Comparison of ENCODE assay signal across 20 cellular contexts in genomic region chr9:14292181-14292773, GRCh38. TPM values are rescaled to one million over a fixed set of nuclear protein-coding genes. Genes with fewer than 3 reads are reported as not detected.
DNase-seq lines count a peak whose midpoint lies in the region; ATAC-seq, FAIRE-seq and TF ChIP-seq lines count a peak whose summit lies in the region.
"Had no signal": no experiment of that assay in that cellular context is flagged by ENCODE, and none has a peak within 500 bp of the region (broad histone marks: within the 10 kb centered on the region; RNA-seq: fewer than 3 reads in every experiment).

No MANE protein-coding gene starts in this region.

- peaks cover 53% of the 10 kb centered on the region for H3K4me1 Mint-ChIP-seq in nephron
- H3K4me1 Mint-ChIP-seq in naive thymus-derived CD4-positive, alpha-beta T cell = no peaks in the 10 kb centered on the region

- WGBS in body of pancreas, 2 donors = 14 to 42% methylated on average over 3 of the region's 3 CpGs

- H3K4me2 ChIP-seq in keratinocyte (ENCODE audit: control insufficient read depth, extremely low read depth, insufficient read depth, low read depth, low read length) = no peak overlapping the region
- H3K4me2 ChIP-seq: A549 had no signal

- ATAC-seq in body of pancreas = no peak
- no peak for ATAC-seq in naive thymus-derived CD4-positive, alpha-beta T cell
- ATAC-seq: A549; CD8-positive, alpha-beta T cell had no signal

- H3K4me3 Mint-ChIP-seq in nephron = no peak overlapping the region
- no peak overlapping the region for H3K4me3 Mint-ChIP-seq in naive thymus-derived CD4-positive, alpha-beta T cell
- H3K4me3 Mint-ChIP-seq: CD8-positive, alpha-beta T cell; HFFc6 had no signal

- POLR2A ChIA-PET in naive thymus-derived CD4-positive, alpha-beta T cell (lab: Charles Lee) = no interaction called here

- H3K36me3 ChIP-seq in body of pancreas (replicated peaks in 1 of 2; ENCODE audit: insufficient read depth in 1 of 2, low read depth in 2 of 2) = no peaks in the 10 kb centered on the region
- H3K36me3 ChIP-seq in keratinocyte (ENCODE audit: control insufficient read depth in 2 of 2, extremely low read depth in 1 of 2, insufficient read depth in 2 of 2, low read length in 2 of 2) = no peaks in the 10 kb centered on the region
- H3K36me3 ChIP-seq in tibial artery = no peaks in the 10 kb centered on the region
- no peaks in the 10 kb centered on the region for H3K36me3 ChIP-seq in naive thymus-derived CD4-positive, alpha-beta T cell (ENCODE audit: control insufficient read depth in 2 of 3, insufficient read depth in 3 of 3, low read length in 3 of 3)
- H3K36me3 ChIP-seq in MG63 = peaks cover 43% of the 10 kb centered on the region

- no peak overlapping the region for H3K9ac ChIP-seq in keratinocyte (ENCODE audit: control insufficient read depth, extremely low read depth, insufficient read depth, low read length)

- CTCF ChIA-PET in naive thymus-derived CD4-positive, alpha-beta T cell (lab: Charles Lee) = no interaction called here

- no peaks in the 10 kb centered on the region for H3K9me3 Mint-ChIP-seq in nephron
- H3K9me3 Mint-ChIP-seq in naive thymus-derived CD4-positive, alpha-beta T cell = peaks cover 0 to 5% (median 0%) of the 10 kb centered on the region in 11 donors
- H3K9me3 Mint-ChIP-seq: CD8-positive, alpha-beta T cell; HFFc6 had no signal

- no peaks in the 10 kb centered on the region for H4K20me1 ChIP-seq in keratinocyte (ENCODE audit: control insufficient read depth, extremely low read depth, insufficient read depth, low read length)

- peak; percentile 26 for FAIRE-seq in keratinocyte (lab: Jason Lieb, UNC)
- FAIRE-seq: D721Med, G401.6, GM12891 had no signal

- H2AFZ ChIP-seq in keratinocyte (ENCODE audit: control insufficient read depth, low read length) = no peak overlapping the region

- no peak for TF ChIP-seq POLR2A in body of pancreas (IDR thresholded peaks at IDR 0.05)

- peak overlapping the region in 3 of 4 donors; percentile 18 to 87 (median 37) for H3K27ac ChIP-seq in body of pancreas
- H3K27ac ChIP-seq in keratinocyte (ENCODE audit: control insufficient read depth, insufficient read depth, low read length) = no peak overlapping the region
- H3K27ac ChIP-seq in tibial artery = peak overlapping the region; percentile 10 to 16
- no peak overlapping the region for H3K27ac ChIP-seq in naive thymus-derived CD4-positive, alpha-beta T cell (ENCODE audit: low read depth, low read length)
- H3K27ac ChIP-seq: A549, C4-2B had no signal

- intact Hi-C loops in body of pancreas (cut with DNase I) (no loop called here), tibial artery (cut with DNase I; ENCODE audit: low total_unique reads) (no loop called here)
- intact Hi-C loops in naive thymus-derived CD4-positive, alpha-beta T cell (cut with micrococcal nuclease) = no loop called here

- peaks cover 68% of the 10 kb centered on the region for H3K4me1 ChIP-seq in body of pancreas
- H3K4me1 ChIP-seq in keratinocyte (ENCODE audit: control insufficient read depth, extremely low read depth, insufficient read depth, low read length) = peaks cover 10% of the 10 kb centered on the region
- peaks cover 0 to 75% (median 23%) of the 10 kb centered on the region in 4 donors for H3K4me1 ChIP-seq in tibial artery
- H3K4me1 ChIP-seq in naive thymus-derived CD4-positive, alpha-beta T cell (ENCODE audit: control insufficient read depth in 2 of 2, insufficient read depth in 2 of 2, low read length in 2 of 2) = no peaks in the 10 kb centered on the region

- H3K4me3 ChIP-seq in body of pancreas (no peak overlapping the region), keratinocyte (ENCODE audit: control insufficient read depth in 2 of 3, extremely low read depth in 1 of 3, insufficient read depth in 2 of 3, low read depth in 1 of 3, low read length in 3 of 3) (no peak overlapping the region), tibial artery (no peak overlapping the region), MG63 (no peak overlapping the region)
- no peak overlapping the region for H3K4me3 ChIP-seq in naive thymus-derived CD4-positive, alpha-beta T cell (ENCODE audit: low read length)
- H3K4me3 ChIP-seq: A549 had no signal

- H3K9me3 ChIP-seq in body of pancreas = no peaks in the 10 kb centered on the region
- H3K9me3 ChIP-seq in keratinocyte (ENCODE audit: control insufficient read depth, low read depth, low read length) = no peaks in the 10 kb centered on the region
- H3K9me3 ChIP-seq in tibial artery = no peaks in the 10 kb centered on the region
- no peaks in the 10 kb centered on the region for H3K9me3 ChIP-seq in naive thymus-derived CD4-positive, alpha-beta T cell (ENCODE audit: control insufficient read depth in 2 of 3, low read length in 3 of 3)
- H3K9me3 ChIP-seq in MG63 = no peaks in the 10 kb centered on the region
- H3K9me3 ChIP-seq: A549, BE2C had no signal

- H3K36me3 Mint-ChIP-seq in nephron (ENCODE audit: low read depth) = peaks cover 37% of the 10 kb centered on the region
- H3K36me3 Mint-ChIP-seq in naive thymus-derived CD4-positive, alpha-beta T cell = no peaks in the 10 kb centered on the region
- H3K36me3 Mint-ChIP-seq: CD8-positive, alpha-beta T cell had no signal

- H3K27me3 ChIP-seq in body of pancreas (no peaks in the 10 kb centered on the region), keratinocyte (ENCODE audit: control insufficient read depth, extremely low read depth, insufficient read depth, low read length) (no peaks in the 10 kb centered on the region), tibial artery (no peaks in the 10 kb centered on the region), MG63 (no peaks in the 10 kb centered on the region)
- no peaks in the 10 kb centered on the region for H3K27me3 ChIP-seq in naive thymus-derived CD4-positive, alpha-beta T cell (ENCODE audit: control insufficient read depth in 2 of 2, insufficient read depth in 2 of 2, low read length in 2 of 2)
- H3K27me3 ChIP-seq: BE2C had no signal

- no peak for TF ChIP-seq CTCF in body of pancreas (IDR thresholded peaks at IDR 0.05)
- TF ChIP-seq CTCF in keratinocyte (optimal IDR thresholded peaks at IDR 0.05 in 1 of 3, IDR thresholded peaks at IDR 0.05 in 1 of 3, conservative IDR thresholded peaks at IDR 0.05 in 1 of 3; ENCODE audit: extremely low read depth in 1 of 3, insufficient read depth in 2 of 3, low read length in 3 of 3) = no peak
- TF ChIP-seq CTCF in nephron (IDR thresholded peaks at IDR 0.05; ENCODE audit: unreplicated experiment in 3 of 3) = no peak
- no peak for TF ChIP-seq CTCF in tibial artery (IDR thresholded peaks at IDR 0.05)

- H3K27ac Mint-ChIP-seq in nephron = peak overlapping the region in 2 of 3 experiments; percentile 50 to 56
- no peak overlapping the region for H3K27ac Mint-ChIP-seq in naive thymus-derived CD4-positive, alpha-beta T cell
- H3K27ac Mint-ChIP-seq: CD8-positive, alpha-beta T cell; HFFc6 had no signal

- H3K79me2 ChIP-seq in keratinocyte (ENCODE audit: control insufficient read depth, insufficient read depth, low read length) = peaks cover 63% of the 10 kb centered on the region

- dilution Hi-C loops in keratinocyte (cut with MboI; ENCODE audit: extremely low pct_ligation_motif_present, low sequenced_read_pairs) = no loop called here

- no peak for DNase-seq in body of pancreas
- DNase-seq in keratinocyte (ENCODE audit: low read depth, low spot score) = no peak
- DNase-seq in tibial artery = no peak
- DNase-seq in naive thymus-derived CD4-positive, alpha-beta T cell = no peak
- no peak for DNase-seq in MG63
- DNase-seq: BE2C; CD8-positive, alpha-beta T cell; COR-L47; DMS153; DMS79 treated with DMSO at 0.1 percent for 48 hours; EL; HCEC 1CT; HFFc6; IMR-90 had no signal

- no peaks in the 10 kb centered on the region for H3K27me3 Mint-ChIP-seq in nephron (ENCODE audit: low read depth)
- H3K27me3 Mint-ChIP-seq in naive thymus-derived CD4-positive, alpha-beta T cell = peaks cover 0 to 33% (median 28%) of the 10 kb centered on the region in 5 donors

- no peaks in the 10 kb centered on the region for H3K9me1 ChIP-seq in keratinocyte (ENCODE audit: control insufficient read depth, extremely low read depth, insufficient read depth, low read length)

RNA-seq across cellular contexts. Expression of gene NFIB, which starts 21.7 kb away (rescaled TPM):
- total RNA-seq in body of pancreas = 10 to 100 TPM; 47.0 to 65.9 TPM
- polyA plus RNA-seq in keratinocyte = 3.6 to 23.1 TPM (median 8.9 TPM) in 3 replicates
- polyA plus RNA-seq in keratinocyte (2011; ENCODE audit: low read depth) = 12.3 TPM
- polyA plus RNA-seq in keratinocyte (2011; cell fraction: cytosol; rRNA removed) = 7.3 and 10.7 TPM in 2 replicates
- polyA plus RNA-seq in keratinocyte (2011; cell fraction: nucleus; rRNA removed) = 25.9 and 27.8 TPM in 2 replicates
- 9.5 and 16.1 TPM in 2 replicates for polyA plus RNA-seq in keratinocyte (2012; ENCODE audit: low replicate concordance)
- polyA minus RNA-seq in keratinocyte = 18.4 to 56.7 TPM (median 39.1 TPM) in 3 replicates
- 9.4 TPM for polyA minus RNA-seq in keratinocyte (2011; cell fraction: cytosol; rRNA and poly(A)+ RNA removed)
- 19.2 and 58.1 TPM in 2 replicates for polyA minus RNA-seq in keratinocyte (2011; cell fraction: nucleus; rRNA and poly(A)+ RNA removed)
- total RNA-seq in naive thymus-derived CD4-positive, alpha-beta T cell = under 1 TPM in 1 of 5 experiments, not detected in 4; 0.32 TPM
- polyA plus RNA-seq in naive thymus-derived CD4-positive, alpha-beta T cell = not detected
- total RNA-seq in MG63 (2014; rRNA removed; shearing (Covaris generic); ENCODE audit: low replicate concordance) = 47.3 and 62.1 TPM in 2 replicates
- total RNA-seq: CD8-positive, alpha-beta T cell had no signal

Comparison
In these comparisons a context has a peak if more than half of its experiments do, and no peak if none do; other contexts are left out.
1. H3K27ac ChIP-seq: peak in body of pancreas (3 of 4) and tibial artery (2 of 2); none in keratinocyte (single experiment) and naive thymus-derived CD4-positive, alpha-beta T cell (single experiment).
2. H3K27ac Mint-ChIP-seq: peak in nephron (2 of 3); none in naive thymus-derived CD4-positive, alpha-beta T cell (0 of 9).
3. RNA of gene NFIB, which starts 21.7 kb away (total RNA-seq): 47.0 to 65.9 TPM in body of pancreas and 47.3 to 62.1 TPM in MG63; 0.32 TPM in naive thymus-derived CD4-positive, alpha-beta T cell; every median in the first group is over 10 times any median in the second.